ENCODE assay signal across 13 cellular contexts in the genomic region with DNA sequence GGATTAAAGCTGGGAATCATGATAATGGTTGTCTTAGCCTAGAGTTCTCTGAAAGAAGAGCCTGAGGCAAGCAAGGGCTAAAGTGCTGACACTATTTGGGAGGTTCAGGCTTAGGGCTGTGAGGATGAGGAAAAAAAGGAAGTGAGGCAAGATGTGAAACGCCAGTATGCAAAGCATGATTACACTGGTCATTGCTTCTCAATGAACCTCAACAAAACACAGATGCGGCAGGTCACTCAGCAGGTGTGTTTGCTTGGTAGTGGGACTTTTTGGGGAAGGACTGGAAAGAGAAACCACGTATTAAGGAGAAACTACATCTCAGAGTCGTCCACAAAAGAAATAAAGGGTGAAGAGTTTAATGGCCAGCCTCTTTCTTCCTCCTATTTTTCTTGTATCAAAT.
DNase-seq lines count a peak whose midpoint lies in the region; ATAC-seq and TF ChIP-seq lines count a peak whose summit lies in the region.
"Had no signal": no experiment of that assay in that cellular context is flagged by ENCODE, and none has a peak within 500 bp of the region (broad histone marks: within the 10 kb centered on the region; RNA-seq: fewer than 3 reads in every experiment).

No MANE protein-coding gene starts in this region.

- TF ChIP-seq CTCF in NB4 (IDR thresholded peaks at IDR 0.05; ENCODE audit: low read depth, low read length): no peak
- TF ChIP-seq CTCF in CD4-positive, alpha-beta T cell (IDR thresholded peaks at IDR 0.05): no peak

- TF ChIP-seq POLR2A in NB4 (IDR thresholded peaks at IDR 0.05; ENCODE audit: extremely low read depth, insufficient read length): no peak

- ATAC-seq in GM18508 (IDR thresholded peaks at IDR 0.05; ENCODE audit: insufficient read depth, unreplicated experiment) (peak; percentile 67), GM19468 (IDR thresholded peaks at IDR 0.05; ENCODE audit: extremely low read depth, unreplicated experiment) (peak; percentile 82), HG02970 (IDR thresholded peaks at IDR 0.05; ENCODE audit: low FRiP score, unreplicated experiment) (peak; percentile 77), HG02798 (IDR thresholded peaks at IDR 0.05; ENCODE audit: poor library complexity, unreplicated experiment) (no peak)
- no peak for ATAC-seq in CD4-positive, alpha-beta T cell (ENCODE audit: poor library complexity)
- ATAC-seq: T-helper 17 cell had no signal

- DNase-seq in NB4 (ENCODE audit: low read depth) (peak; percentile 21), HEK293T (ENCODE audit: extremely low spot score) (no peak)
- DNase-seq in CD4-positive, alpha-beta T cell: no peak
- no peak for DNase-seq in activated CD4-positive, CD25-positive, alpha-beta regulatory T cell treated with anti-CD3 and anti-CD28 coated beads, Interleukin-2, amount 50 U/mL, for 72 hours
- DNase-seq: CD4-positive, CD25-positive, alpha-beta regulatory T cell; stimulated activated naive B cell treated with anti-CD40 and anti-IgM and Interleukin-4, amounts not matched to agents 10 μg/mL and 1 μg/mL and 100 μg/mL, for 72 hours; T-helper 17 cell had no signal

- H3K4me3 Mint-ChIP-seq in CD4-positive, alpha-beta T cell: no peak overlapping the region
- H3K4me3 Mint-ChIP-seq: CD4-positive, CD25-positive, alpha-beta regulatory T cell; neural crest cell; stimulated activated naive B cell treated with anti-CD40 and anti-IgM and Interleukin-4, amounts not matched to agents 10 μg/mL and 1 μg/mL and 100 μg/mL, for 72 hours; T-helper 17 cell had no signal

- POLR2A ChIA-PET in CD4-positive, alpha-beta T cell (lab: Charles Lee): no interaction called here
- POLR2A ChIA-PET in HEK293T (lab: Yijun Ruan, JAX): no interaction called here

- H3K9me3 ChIP-seq in CD4-positive, alpha-beta T cell (ENCODE audit: control insufficient read depth, low read length): no peaks in the 10 kb centered on the region
- H3K9me3 ChIP-seq: esophagus muscularis mucosa had no signal

- no peaks in the 10 kb centered on the region for H3K27me3 ChIP-seq in CD4-positive, alpha-beta T cell (ENCODE audit: control insufficient read depth, insufficient read depth, low read length)

- no peaks in the 10 kb centered on the region for H3K4me1 Mint-ChIP-seq in CD4-positive, alpha-beta T cell (ENCODE audit: low read depth)
- H3K4me1 Mint-ChIP-seq: CD4-positive, CD25-positive, alpha-beta regulatory T cell; T-helper 17 cell had no signal

- H3K36me3 Mint-ChIP-seq in CD4-positive, alpha-beta T cell (ENCODE audit: low read depth): no peaks in the 10 kb centered on the region
- H3K36me3 Mint-ChIP-seq: CD4-positive, CD25-positive, alpha-beta regulatory T cell; stimulated activated naive B cell treated with anti-CD40 and anti-IgM and Interleukin-4, amounts not matched to agents 10 μg/mL and 1 μg/mL and 100 μg/mL, for 72 hours had no signal

- peaks cover 6% of the 10 kb centered on the region for H3K27me3 Mint-ChIP-seq in CD4-positive, alpha-beta T cell

- intact Hi-C loops in CD4-positive, alpha-beta T cell (cut with DNase I, micrococcal nuclease): no loop called here

- no peak overlapping the region for H3K27ac ChIP-seq in CD4-positive, alpha-beta T cell (ENCODE audit: low read depth, low read length)
- H3K27ac ChIP-seq: esophagus muscularis mucosa had no signal

- no peak overlapping the region for H3K27ac Mint-ChIP-seq in CD4-positive, alpha-beta T cell
- H3K27ac Mint-ChIP-seq: CD4-positive, CD25-positive, alpha-beta regulatory T cell; stimulated activated naive B cell treated with anti-CD40 and anti-IgM and Interleukin-4, amounts not matched to agents 10 μg/mL and 1 μg/mL and 100 μg/mL, for 72 hours; T-helper 17 cell had no signal

- no peaks in the 10 kb centered on the region for H3K9me3 Mint-ChIP-seq in CD4-positive, alpha-beta T cell
- H3K9me3 Mint-ChIP-seq: stimulated activated naive B cell treated with anti-CD40 and anti-IgM and Interleukin-4, amounts not matched to agents 10 μg/mL and 1 μg/mL and 100 μg/mL, for 72 hours had no signal

- CTCF ChIA-PET in CD4-positive, alpha-beta T cell (lab: Charles Lee): no interaction called here
- CTCF ChIA-PET in HEK293T (lab: Yijun Ruan, JAX): interaction anchor here (0.5 kb wide), 1 partner anchor 168 kb away, joined by 3 read pairs; no protein-coding TSS in a partner anchor

- H3K4me3 ChIP-seq in NB4 (ENCODE audit: low read depth, low read length): no peak overlapping the region
- H3K4me3 ChIP-seq: esophagus muscularis mucosa had no signal

TF ChIP-seq in HEK293T, 16 proteins besides CTCF, POLR2A, EP300 and RAD21:
- no peak for TF ChIP-seq SP1 (IDR thresholded peaks at IDR 0.05)
- no peak for TF ChIP-seq FOXA1 (IDR thresholded peaks at IDR 0.05)
- no peak for TF ChIP-seq PKNOX1 (IDR thresholded peaks at IDR 0.05)
- TF ChIP-seq ARNT (IDR thresholded peaks at IDR 0.05): no peak
TF ChIP-seq in HEK293T: peak in this region for 0.

Comparison
In these comparisons a context has a peak if more than half of its experiments do, and no peak if none do; other contexts are left out.
1. ATAC-seq: peak in GM18508 (single experiment), GM19468 (single experiment) and HG02970 (single experiment); none in CD4-positive, alpha-beta T cell (single experiment) and HG02798 (single experiment).